In the genomic region with DNA sequence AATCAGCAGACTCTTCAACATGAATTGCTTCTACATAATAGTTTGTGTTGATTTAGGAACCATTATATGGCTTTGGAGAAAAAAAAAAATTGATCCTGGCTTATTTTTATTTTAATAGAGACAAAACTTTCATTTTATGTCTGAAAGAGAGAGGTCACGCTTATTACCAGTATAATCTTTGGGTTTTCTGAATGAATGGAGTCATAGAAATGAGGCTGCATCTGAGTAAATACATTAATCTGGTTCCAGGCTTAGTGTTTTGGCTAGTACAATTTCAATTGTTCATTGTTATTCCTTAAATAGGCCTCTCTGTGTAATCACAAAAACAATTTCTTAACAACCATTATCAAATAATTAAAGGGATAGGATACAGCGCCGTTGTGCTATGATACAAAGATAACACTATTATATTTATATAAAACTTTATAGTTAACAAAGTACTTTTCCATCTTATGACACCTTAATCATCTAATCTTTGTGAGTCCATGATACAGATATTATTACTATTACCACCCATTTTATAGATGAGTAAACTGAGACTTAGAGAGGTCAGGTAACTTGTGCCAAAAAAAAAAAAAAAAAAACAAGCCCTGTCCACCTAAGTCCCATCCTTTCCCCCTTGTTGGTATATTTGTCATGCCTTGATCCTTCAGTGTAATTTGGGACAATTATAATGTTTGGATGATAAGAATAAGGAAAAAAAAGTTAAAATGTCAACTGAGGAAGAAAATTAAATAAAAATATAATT, we compare ENCODE assay signal across 14 cellular contexts. TPM values are rescaled to one million over a fixed set of nuclear protein-coding genes. Genes with fewer than 3 reads are reported as not detected.
A peak's percentile ranks its signal among the peaks of the same experiment; 100 is the strongest.
DNase-seq lines count a peak whose midpoint lies in the region; FAIRE-seq and TF ChIP-seq lines count a peak whose summit lies in the region.
"Had no signal": no experiment of that assay in that cellular context is flagged by ENCODE, and none has a peak within 500 bp of the region (broad histone marks: within the 10 kb centered on the region; RNA-seq: fewer than 3 reads in every experiment).

No MANE protein-coding gene starts in this region.

- no peak overlapping the region for H2AK5ac ChIP-seq in neuronal stem cell (ENCODE audit: low read depth, low read length)

- H2AFZ ChIP-seq in neuronal stem cell (ENCODE audit: low read length): no peak overlapping the region

- no peaks in the 10 kb centered on the region for H3K36me3 Mint-ChIP-seq in activated CD4-positive, alpha-beta memory T cell treated with anti-CD3 and anti-CD28 coated beads, Interleukin-2, amount 10 ng/mL, durations not matched to agents 7 days and 5 days (ENCODE audit: low read depth)

- DNase-seq in SJCRH30 (peak in 1 of 2 experiments; percentile 75), frontal cortex (ENCODE audit: low spot score in 2 of 2) (peak in 1 of 2 donors; percentile 29), retinal pigment epithelial cell (ENCODE audit: low read depth) (peak; percentile 5), NCI-H1417 (lab: John Stamatoyannopoulos, UW) (no peak), neuronal stem cell (ENCODE audit: low spot score) (no peak)
- no peak for DNase-seq in activated CD4-positive, alpha-beta memory T cell treated with anti-CD3 and anti-CD28 coated beads, Interleukin-2, amount 10 ng/mL, durations not matched to agents 7 days and 5 days
- DNase-seq: AML-193, DMS53, NCI-H1105 treated with DMSO at 0.1 percent for 48 hours had no signal

- no peak overlapping the region for H2BK12ac ChIP-seq in neuronal stem cell (ENCODE audit: low read length)

- H3K36me3 ChIP-seq in SJCRH30 (no peaks in the 10 kb centered on the region), neuronal stem cell (replicated peaks in 1 of 2; ENCODE audit: control insufficient read depth in 2 of 2, insufficient read depth in 2 of 2, low read length in 2 of 2) (no peaks in the 10 kb centered on the region)
- H3K36me3 ChIP-seq: HAP-1 had no signal

- no peak overlapping the region for H3K9ac ChIP-seq in neuronal stem cell (ENCODE audit: low read depth, low read length, poor library complexity)

- H3K9me3 Mint-ChIP-seq in activated CD4-positive, alpha-beta memory T cell treated with anti-CD3 and anti-CD28 coated beads, Interleukin-2, amount 10 ng/mL, durations not matched to agents 7 days and 5 days: no peaks in the 10 kb centered on the region

- no peak overlapping the region for H2BK5ac ChIP-seq in neuronal stem cell (ENCODE audit: low read length)

- CTCF ChIA-PET in activated CD4-positive, alpha-beta memory T cell treated with anti-CD3 and anti-CD28 coated beads, Interleukin-2, amount 10 ng/mL, durations not matched to agents 7 days and 5 days (lab: Charles Lee): no interaction called here

- H3K23ac ChIP-seq in neuronal stem cell (ENCODE audit: low read depth, low read length, poor library complexity): no peak overlapping the region

- H2BK120ac ChIP-seq in neuronal stem cell (ENCODE audit: low read depth, low read length): no peak overlapping the region

- no peak overlapping the region for H3K14ac ChIP-seq in neuronal stem cell (ENCODE audit: low read length)

- H3K4ac ChIP-seq in neuronal stem cell (ENCODE audit: low read length): no peak overlapping the region

- H3K27ac Mint-ChIP-seq in activated CD4-positive, alpha-beta memory T cell treated with anti-CD3 and anti-CD28 coated beads, Interleukin-2, amount 10 ng/mL, durations not matched to agents 7 days and 5 days: no peak overlapping the region

- H3K27ac ChIP-seq in SJCRH30 (peak overlapping the region; percentile 69), neuronal stem cell (replicated peaks; ENCODE audit: low read length) (no peak overlapping the region)
- H3K27ac ChIP-seq: SK-N-MC had no signal

- no peak overlapping the region for H2BK15ac ChIP-seq in neuronal stem cell (ENCODE audit: low read length)

- no peak overlapping the region for H3K4me2 ChIP-seq in neuronal stem cell (ENCODE audit: insufficient read depth, low read length, poor library complexity, severe bottlenecking)

- H4K91ac ChIP-seq in neuronal stem cell (ENCODE audit: low read depth, low read length, poor library complexity): no peak overlapping the region

- H3K9me3 ChIP-seq in SJCRH30 (replicated peaks) (no peaks in the 10 kb centered on the region), neuronal stem cell (replicated peaks in 1 of 2; ENCODE audit: control insufficient read depth in 2 of 2, insufficient read depth in 1 of 2, low read depth in 1 of 2, low read length in 2 of 2) (no peaks in the 10 kb centered on the region)
- H3K9me3 ChIP-seq: HAP-1 had no signal

- H3K79me1 ChIP-seq in neuronal stem cell (ENCODE audit: low read depth, low read length): no peaks in the 10 kb centered on the region

- TF ChIP-seq CTCF in retinal pigment epithelial cell (conservative IDR thresholded peaks at IDR 0.05; ENCODE audit: low read depth, low read length): no peak

- no CpG with 5 or more reads among the region's 3 CpGs for WGBS in neuronal stem cell (ENCODE audit: extremely low coverage in 2 of 2, insufficient read length in 2 of 2, insufficient replicate concordance in 1 of 2), 2 donors

- FAIRE-seq in G401.6 (lab: Jason Lieb, UNC) (peak; percentile 17), frontal cortex (lab: Jason Lieb, UNC) (peak; percentile 97)
- FAIRE-seq: GM19239 had no signal

- H3K27me3 ChIP-seq in SJCRH30 (no peaks in the 10 kb centered on the region), neuronal stem cell (ENCODE audit: control insufficient read depth in 3 of 3, insufficient read depth in 3 of 3, low read depth in 1 of 3, low read length in 3 of 3) (no peaks in the 10 kb centered on the region)

- no peak overlapping the region for H4K8ac ChIP-seq in neuronal stem cell (ENCODE audit: low read depth, low read length)

- no peak overlapping the region for H3K18ac ChIP-seq in neuronal stem cell (ENCODE audit: low read length)

- POLR2A ChIA-PET in activated CD4-positive, alpha-beta memory T cell treated with anti-CD3 and anti-CD28 coated beads, Interleukin-2, amount 10 ng/mL, durations not matched to agents 7 days and 5 days (lab: Charles Lee): no interaction called here

- peaks cover 9% of the 10 kb centered on the region for H3K27me3 Mint-ChIP-seq in activated CD4-positive, alpha-beta memory T cell treated with anti-CD3 and anti-CD28 coated beads, Interleukin-2, amount 10 ng/mL, durations not matched to agents 7 days and 5 days

- H3K4me3 ChIP-seq in SJCRH30 (no peak overlapping the region), retinal pigment epithelial cell (ENCODE audit: low read length) (no peak overlapping the region), neuronal stem cell (ENCODE audit: low read length in 2 of 2) (no peak overlapping the region)
- H3K4me3 ChIP-seq: HAP-1, SK-N-MC had no signal

- H3K4me1 Mint-ChIP-seq in activated CD4-positive, alpha-beta memory T cell treated with anti-CD3 and anti-CD28 coated beads, Interleukin-2, amount 10 ng/mL, durations not matched to agents 7 days and 5 days: no peaks in the 10 kb centered on the region

- H3K4me1 ChIP-seq in SJCRH30 (peaks cover 11% of the 10 kb centered on the region), neuronal stem cell (ENCODE audit: control insufficient read depth in 2 of 2, insufficient read depth in 1 of 2, low read depth in 1 of 2, low read length in 2 of 2) (peaks cover 0 to 7% of the 10 kb centered on the region in 2 donors)
- H3K4me1 ChIP-seq: HAP-1 had no signal

- no peak overlapping the region for H3K4me3 Mint-ChIP-seq in activated CD4-positive, alpha-beta memory T cell treated with anti-CD3 and anti-CD28 coated beads, Interleukin-2, amount 10 ng/mL, durations not matched to agents 7 days and 5 days

RNA-seq across cellular contexts. Expression of a gene that starts 41.8 kb away (rescaled TPM):
- 43.8 and 47.5 TPM in 2 replicates for total RNA-seq in SJCRH30 (2014; rRNA removed; shearing (Covaris generic))
- total RNA-seq in frontal cortex: 232 TPM
- 41.0 TPM for polyA plus RNA-seq in neuronal stem cell (2013, experiment 1 of 2)
- polyA plus RNA-seq in neuronal stem cell (2013, experiment 2 of 2): 43.6 TPM
- 10 to 100 TPM; 48.7 to 53.4 TPM for total RNA-seq in activated CD4-positive, alpha-beta memory T cell treated with anti-CD3 and anti-CD28 coated beads, Interleukin-2, amount 10 ng/mL, durations not matched to agents 7 days and 5 days

RNA-seq across cellular contexts. Expression of a gene that starts 51.6 kb away (rescaled TPM):
- total RNA-seq in SJCRH30 (2014; rRNA removed; shearing (Covaris generic)): 0.46 and 0.49 TPM in 2 replicates
- 25.3 TPM for total RNA-seq in frontal cortex
- polyA plus RNA-seq in neuronal stem cell (2013, experiment 1 of 2): 5.1 TPM
- 5.3 TPM for polyA plus RNA-seq in neuronal stem cell (2013, experiment 2 of 2)
- total RNA-seq in activated CD4-positive, alpha-beta memory T cell treated with anti-CD3 and anti-CD28 coated beads, Interleukin-2, amount 10 ng/mL, durations not matched to agents 7 days and 5 days: not detected
- total RNA-seq: NCI-H460 had no signal

Comparison
In these comparisons a context has a peak if more than half of its experiments do, and no peak if none do; other contexts are left out.
1. RNA of a gene that starts 51.6 kb away (total RNA-seq): 25.3 TPM in frontal cortex (single experiment); 0.46 to 0.49 TPM in SJCRH30 and not detected in activated CD4-positive, alpha-beta memory T cell treated with anti-CD3 and anti-CD28 coated beads, Interleukin-2, amount 10 ng/mL, durations not matched to agents 7 days and 5 days; every median in the first group is over 10 times any median in the second.